In genomic region chr12:100721193-100721592, GRCh38 we compare ENCODE assay signal across 21 cellular contexts.
DNase-seq lines count a peak whose midpoint lies in the region; ATAC-seq and TF ChIP-seq lines count a peak whose summit lies in the region.
"Had no signal": no experiment of that assay in that cellular context is flagged by ENCODE, and none has a peak within 500 bp of the region (broad histone marks: within the 10 kb centered on the region; RNA-seq: fewer than 3 reads in every experiment).

No MANE protein-coding gene starts in this region.

- H3K4me1 ChIP-seq in KMS-11 (ENCODE audit: low read depth, poor library complexity, severe bottlenecking) (peaks cover 38% of the 10 kb centered on the region), mucosa of descending colon (ENCODE audit: low read depth) (peaks cover 5% of the 10 kb centered on the region)
- H3K4me1 ChIP-seq: A549 had no signal

- peak overlapping the region in 3 of 5 experiments; percentile 50 to 93 (median 90) for H3K27ac Mint-ChIP-seq in brain
- no peak overlapping the region for H3K27ac Mint-ChIP-seq in activated naive CD8-positive, alpha-beta T cell treated with anti-CD3 and anti-CD28 coated beads, Interleukin-2, amount 50 U/mL, for 24 hours
- H3K27ac Mint-ChIP-seq in naive thymus-derived CD8-positive, alpha-beta T cell, result no peak overlapping the region
- H3K27ac Mint-ChIP-seq: CD8-positive, alpha-beta T cell had no signal

- DNase-seq in NCI-H524 (lab: John Stamatoyannopoulos, UW) (peak; percentile 83 to 85), mucosa of descending colon (peak in 1 of 3 donors; percentile 48), AG08395 (ENCODE audit: low spot score) (no peak), NCI-H1092 treated with DMSO at 0.1 percent for 48 hours (lab: John Stamatoyannopoulos, UW) (no peak)
- no peak for DNase-seq in activated naive CD8-positive, alpha-beta T cell treated with anti-CD3 and anti-CD28 coated beads, Interleukin-2, amount 50 U/mL, for 24 hours
- DNase-seq in naive thymus-derived CD8-positive, alpha-beta T cell, result no peak
- DNase-seq: Calu3; CD8-positive, alpha-beta T cell; DMS79; HCEC 1CT; NCI-H1105 treated with DMSO at 0.1 percent for 48 hours; NCI-H187; NCI-H2107; NCI-H226; OCI-M1; SHP77 had no signal

- no peak overlapping the region for H3K9ac ChIP-seq in KMS-11
- H3K9ac ChIP-seq: BLaER1 had no signal

- intact Hi-C loops in mucosa of descending colon (cut with DNase I, micrococcal nuclease), result no loop called here

- H4K20me1 ChIP-seq in KMS-11 (ENCODE audit: insufficient read depth), result no peaks in the 10 kb centered on the region
- H4K20me1 ChIP-seq: BLaER1 had no signal

- no peaks in the 10 kb centered on the region for H3K79me2 ChIP-seq in KMS-11 (ENCODE audit: insufficient read depth, low read depth)

- H2AFZ ChIP-seq in KMS-11 (ENCODE audit: low read depth), result no peak overlapping the region

- TF ChIP-seq CTCF in KMS-11 (conservative IDR thresholded peaks at IDR 0.05; ENCODE audit: low read depth, low read length), result no peak
- TF ChIP-seq CTCF in brain (conservative IDR thresholded peaks at IDR 0.05), result no peak
- no peak for TF ChIP-seq CTCF in mucosa of descending colon (IDR thresholded peaks at IDR 0.05)

- peak; percentile 79 for ATAC-seq in mucosa of descending colon
- ATAC-seq in activated naive CD8-positive, alpha-beta T cell treated with anti-CD3 and anti-CD28 coated beads, Interleukin-2, amount 50 U/mL, for 24 hours, result no peak
- ATAC-seq in naive thymus-derived CD8-positive, alpha-beta T cell, result no peak
- ATAC-seq: A549; CD8-positive, alpha-beta T cell had no signal

- H3K36me3 ChIP-seq in KMS-11 (ENCODE audit: insufficient read depth) (no peaks in the 10 kb centered on the region), mucosa of descending colon (ENCODE audit: low read depth) (no peaks in the 10 kb centered on the region)
- H3K36me3 ChIP-seq: BLaER1 had no signal

- H3K9me3 Mint-ChIP-seq in brain, result peaks cover 0 to 3% (median 0%) of the 10 kb centered on the region in 5 experiments
- no peaks in the 10 kb centered on the region for H3K9me3 Mint-ChIP-seq in activated naive CD8-positive, alpha-beta T cell treated with anti-CD3 and anti-CD28 coated beads, Interleukin-2, amount 50 U/mL, for 24 hours
- no peaks in the 10 kb centered on the region for H3K9me3 Mint-ChIP-seq in naive thymus-derived CD8-positive, alpha-beta T cell
- H3K9me3 Mint-ChIP-seq: CD8-positive, alpha-beta T cell had no signal

- peaks cover 58% of the 10 kb centered on the region for H3K27me3 Mint-ChIP-seq in brain
- peaks cover 35% of the 10 kb centered on the region for H3K27me3 Mint-ChIP-seq in activated naive CD8-positive, alpha-beta T cell treated with anti-CD3 and anti-CD28 coated beads, Interleukin-2, amount 50 U/mL, for 24 hours
- peaks cover 13 to 46% (median 33%) of the 10 kb centered on the region in 5 donors for H3K27me3 Mint-ChIP-seq in naive thymus-derived CD8-positive, alpha-beta T cell

- H3K4me3 Mint-ChIP-seq in brain, result peak overlapping the region in 2 of 5 experiments; percentile 15 to 57
- H3K4me3 Mint-ChIP-seq in activated naive CD8-positive, alpha-beta T cell treated with anti-CD3 and anti-CD28 coated beads, Interleukin-2, amount 50 U/mL, for 24 hours, result no peak overlapping the region
- no peak overlapping the region for H3K4me3 Mint-ChIP-seq in naive thymus-derived CD8-positive, alpha-beta T cell
- H3K4me3 Mint-ChIP-seq: CD8-positive, alpha-beta T cell had no signal

- peak overlapping the region; percentile 53; the same call in 1 of the 2 replicates for H3K27ac ChIP-seq in KMS-11
- H3K27ac ChIP-seq: A549, BLaER1, SK-N-MC had no signal

- H3K9me3 ChIP-seq in mucosa of descending colon, result no peaks in the 10 kb centered on the region
- H3K9me3 ChIP-seq: A549 had no signal

- H3K4me1 Mint-ChIP-seq in brain, result peaks cover 23% of the 10 kb centered on the region
- H3K4me1 Mint-ChIP-seq in activated naive CD8-positive, alpha-beta T cell treated with anti-CD3 and anti-CD28 coated beads, Interleukin-2, amount 50 U/mL, for 24 hours, result no peaks in the 10 kb centered on the region
- H3K4me1 Mint-ChIP-seq in naive thymus-derived CD8-positive, alpha-beta T cell, result peaks cover 0 to 4% (median 2%) of the 10 kb centered on the region in 4 donors

- no peaks in the 10 kb centered on the region for H3K27me3 ChIP-seq in KMS-11 (ENCODE audit: insufficient read depth, low read depth)
- H3K27me3 ChIP-seq: BLaER1 had no signal

- H3K36me3 Mint-ChIP-seq in brain, result no peaks in the 10 kb centered on the region
- H3K36me3 Mint-ChIP-seq in activated naive CD8-positive, alpha-beta T cell treated with anti-CD3 and anti-CD28 coated beads, Interleukin-2, amount 50 U/mL, for 24 hours (ENCODE audit: low read depth), result no peaks in the 10 kb centered on the region
- H3K36me3 Mint-ChIP-seq in naive thymus-derived CD8-positive, alpha-beta T cell, result no peaks in the 10 kb centered on the region
- H3K36me3 Mint-ChIP-seq: CD8-positive, alpha-beta T cell had no signal

- peak overlapping the region; percentile 85 for H3K4me2 ChIP-seq in KMS-11
- H3K4me2 ChIP-seq: A549, BLaER1 had no signal

- POLR2A ChIA-PET in naive thymus-derived CD8-positive, alpha-beta T cell (lab: Charles Lee), result no interaction called here

- no peak overlapping the region for H3K4me3 ChIP-seq in KMS-11 (IDR thresholded peaks at IDR 0.05; ENCODE audit: insufficient read depth, low read depth, low read length)
- no peak overlapping the region for H3K4me3 ChIP-seq in mucosa of descending colon
- H3K4me3 ChIP-seq: A549, BLaER1, SK-N-MC had no signal

Comparison
In these comparisons a context has a peak if more than half of its experiments do, and no peak if none do; other contexts are left out.
1. DNase-seq: peak in NCI-H524 (2 of 2); none in activated naive CD8-positive, alpha-beta T cell treated with anti-CD3 and anti-CD28 coated beads, Interleukin-2, amount 50 U/mL, for 24 hours (single experiment), AG08395 (single experiment), naive thymus-derived CD8-positive, alpha-beta T cell (0 of 10) and NCI-H1092 treated with DMSO at 0.1 percent for 48 hours (single experiment).
2. H3K27ac Mint-ChIP-seq: peak in brain (3 of 5); none in activated naive CD8-positive, alpha-beta T cell treated with anti-CD3 and anti-CD28 coated beads, Interleukin-2, amount 50 U/mL, for 24 hours (single experiment) and naive thymus-derived CD8-positive, alpha-beta T cell (0 of 10).